8 cellular contexts compared by ENCODE assay signal in the genomic region with DNA sequence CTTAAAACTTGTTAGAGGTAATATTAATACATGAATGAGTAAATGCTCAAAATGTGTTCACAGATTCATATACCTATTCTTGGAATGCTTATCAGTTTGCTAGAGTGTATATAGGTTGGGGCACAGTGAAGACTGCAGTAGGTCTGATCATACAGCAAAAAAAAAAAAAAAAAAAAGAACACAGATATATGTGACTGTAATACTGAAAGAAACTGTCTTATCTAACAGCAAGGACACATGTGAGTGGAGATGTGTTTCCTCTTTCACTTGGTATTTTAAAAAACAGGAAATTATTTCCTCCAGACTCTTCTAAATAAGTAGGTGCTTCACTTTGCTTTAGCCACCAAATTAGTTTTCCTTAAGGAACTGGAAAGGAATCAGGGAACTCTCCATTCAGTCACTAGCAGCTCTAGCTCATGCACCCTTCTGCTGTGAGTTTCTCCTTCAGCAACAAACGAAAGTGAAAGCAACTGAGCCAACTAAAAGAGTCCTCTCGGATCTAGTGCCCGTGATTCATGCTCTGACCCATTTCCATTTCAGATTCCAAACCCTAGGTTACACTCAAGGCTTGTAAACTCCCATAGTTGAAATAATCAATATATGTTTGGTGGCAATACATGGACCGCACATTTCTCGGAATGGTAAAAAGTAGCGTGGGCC.
DNase-seq lines count a peak whose midpoint lies in the region; ATAC-seq, FAIRE-seq and TF ChIP-seq lines count a peak whose summit lies in the region.

No MANE protein-coding gene starts in this region.

- peaks cover 3% of the 10 kb centered on the region for H3K9me3 Mint-ChIP-seq in astrocyte (ENCODE audit: unreplicated experiment)

- H3K9ac ChIP-seq in astrocyte (ENCODE audit: low read length), result no peak overlapping the region

- no peak overlapping the region for H3K27ac ChIP-seq in astrocyte (ENCODE audit: low read depth, low read length)

- H4K20me1 ChIP-seq in astrocyte (ENCODE audit: insufficient read depth, low read length), result no peaks in the 10 kb centered on the region

- no peaks in the 10 kb centered on the region for H3K79me2 ChIP-seq in astrocyte (ENCODE audit: insufficient read depth, low read length)

- H3K4me1 Mint-ChIP-seq in astrocyte (ENCODE audit: low read depth, unreplicated experiment), result no peaks in the 10 kb centered on the region

- H3K36me3 ChIP-seq in astrocyte (ENCODE audit: insufficient read depth, low read length), result no peaks in the 10 kb centered on the region
- H3K36me3 ChIP-seq in HAP-1 (replicated peaks), result no peaks in the 10 kb centered on the region

- H3K27me3 ChIP-seq in astrocyte (ENCODE audit: insufficient read depth, low read length), result no peaks in the 10 kb centered on the region
- no peaks in the 10 kb centered on the region for H3K27me3 ChIP-seq in HAP-1 (ENCODE audit: low read depth)

- H3K27ac Mint-ChIP-seq in astrocyte (ENCODE audit: unreplicated experiment), result peak overlapping the region; percentile 34

- H3K4me2 ChIP-seq in astrocyte (ENCODE audit: low read length), result peak overlapping the region; percentile 41

- TF ChIP-seq CTCF in astrocyte (IDR thresholded peaks at IDR 0.05; ENCODE audit: insufficient read depth, low read depth, low read length), result no peak

- H3K4me1 ChIP-seq in astrocyte (ENCODE audit: insufficient read depth, low read length) (no peaks in the 10 kb centered on the region), HAP-1 (no peaks in the 10 kb centered on the region)

- H2AFZ ChIP-seq in astrocyte (ENCODE audit: low read depth, low read length), result no peak overlapping the region

- in situ Hi-C loops in HAP-1 (cut with MboI; ENCODE audit: low sequenced_read_pairs), result no loop called here

- H3K27me3 Mint-ChIP-seq in astrocyte (ENCODE audit: low read depth, unreplicated experiment), result no peaks in the 10 kb centered on the region

- H3K4me3 ChIP-seq in astrocyte (ENCODE audit: insufficient read depth, low read depth, low read length) (no peak overlapping the region), HAP-1 (no peak overlapping the region)

- H3K9me3 ChIP-seq in astrocyte (ENCODE audit: insufficient read depth, low read depth, low read length), result no peaks in the 10 kb centered on the region
- no peaks in the 10 kb centered on the region for H3K9me3 ChIP-seq in HAP-1

- peak; percentile 94 for ATAC-seq in HG02852 (IDR thresholded peaks at IDR 0.05; ENCODE audit: unreplicated experiment)

- no peaks in the 10 kb centered on the region for H3K36me3 Mint-ChIP-seq in astrocyte (ENCODE audit: low read depth, unreplicated experiment)

- H3K4me3 Mint-ChIP-seq in astrocyte (ENCODE audit: unreplicated experiment), result no peak overlapping the region

- FAIRE-seq in astrocyte (lab: Jason Lieb, UNC), result peak; percentile 47

- DNase-seq in activated gamma-delta T cell treated with Interleukin-2 at 50 U/mL for 16 hours (peak; percentile 3), activated gamma-delta T cell (lab: John Stamatoyannopoulos, UW) (no peak), NCI-H2227 treated with DMSO at 0.1 percent for 48 hours (lab: John Stamatoyannopoulos, UW) (peak; percentile 66), astrocyte (ENCODE audit: low read depth) (peak; percentile 37), lung microvascular endothelial cell (ENCODE audit: low read depth in 2 of 2) (peak; percentile 72 to 77), HAP-1 (ENCODE audit: low spot score in 2 of 2) (no peak), cerebellum (ENCODE audit: low spot score) (no peak)

Comparison
In these comparisons a context has a peak if more than half of its experiments do, and no peak if none do; other contexts are left out.
1. DNase-seq: peak in activated gamma-delta T cell treated with Interleukin-2 at 50 U/mL for 16 hours (single experiment), NCI-H2227 treated with DMSO at 0.1 percent for 48 hours (single experiment), astrocyte (single experiment) and lung microvascular endothelial cell (2 of 2); none in activated gamma-delta T cell (single experiment), HAP-1 (0 of 2) and cerebellum (single experiment).